23 cellular contexts compared by ENCODE assay signal in genomic region chr20:24764027-24764797, GRCh38.
DNase-seq lines count a peak whose midpoint lies in the region; ATAC-seq and TF ChIP-seq lines count a peak whose summit lies in the region.
"Had no signal": no experiment of that assay in that cellular context is flagged by ENCODE, and none has a peak within 500 bp of the region (broad histone marks: within the 10 kb centered on the region; RNA-seq: fewer than 3 reads in every experiment).

No MANE protein-coding gene starts in this region.

- H3K4me3 Mint-ChIP-seq in activated CD4-positive, alpha-beta T cell treated with anti-CD3 and anti-CD28 coated beads, Interleukin-2, amount 10 ng/mL, durations not matched to agents 24 days and 14 days, result no peak overlapping the region
- H3K4me3 Mint-ChIP-seq in type B pancreatic cell, result no peak overlapping the region
- H3K4me3 Mint-ChIP-seq in stimulated activated memory B cell treated with anti-CD40 and anti-IgM and Interleukin-4, amounts not matched to agents 10 μg/mL and 1 μg/mL and 100 μg/mL, for 72 hours, result no peak overlapping the region
- H3K4me3 Mint-ChIP-seq: CD8-positive, alpha-beta T cell had no signal

- no peaks in the 10 kb centered on the region for H3K9me3 Mint-ChIP-seq in activated CD4-positive, alpha-beta T cell treated with anti-CD3 and anti-CD28 coated beads, Interleukin-2, amount 10 ng/mL, durations not matched to agents 24 days and 14 days
- H3K9me3 Mint-ChIP-seq in type B pancreatic cell, result no peaks in the 10 kb centered on the region
- H3K9me3 Mint-ChIP-seq in stimulated activated memory B cell treated with anti-CD40 and anti-IgM and Interleukin-4, amounts not matched to agents 10 μg/mL and 1 μg/mL and 100 μg/mL, for 72 hours, result no peaks in the 10 kb centered on the region

- peaks cover 11% of the 10 kb centered on the region for H3K27me3 Mint-ChIP-seq in activated CD4-positive, alpha-beta T cell treated with anti-CD3 and anti-CD28 coated beads, Interleukin-2, amount 10 ng/mL, durations not matched to agents 24 days and 14 days
- H3K27me3 Mint-ChIP-seq in type B pancreatic cell, result no peaks in the 10 kb centered on the region
- peaks cover 6% of the 10 kb centered on the region for H3K27me3 Mint-ChIP-seq in stimulated activated memory B cell treated with anti-CD40 and anti-IgM and Interleukin-4, amounts not matched to agents 10 μg/mL and 1 μg/mL and 100 μg/mL, for 72 hours

- H3K4me3 ChIP-seq in gastroesophageal sphincter, result no peak overlapping the region

- peaks cover 5% of the 10 kb centered on the region for H3K27me3 ChIP-seq in gastroesophageal sphincter

- no peaks in the 10 kb centered on the region for H3K4me1 ChIP-seq in gastroesophageal sphincter

- no peak for ATAC-seq in gastroesophageal sphincter
- ATAC-seq in stimulated activated memory B cell treated with anti-CD40 and anti-IgM and Interleukin-4, amounts not matched to agents 10 μg/mL and 1 μg/mL and 100 μg/mL, for 72 hours, result no peak
- ATAC-seq: CD8-positive, alpha-beta T cell had no signal

- peak; percentile 2 for DNase-seq in activated CD4-positive, alpha-beta T cell treated with anti-CD3 and anti-CD28 coated beads for 1 hour
- no peak for DNase-seq in activated CD4-positive, alpha-beta T cell treated with anti-CD3 and anti-CD28 coated beads, Interleukin-2, amount 10 ng/mL, durations not matched to agents 24 days and 14 days
- DNase-seq in activated CD8-positive, alpha-beta memory T cell treated with anti-CD3 and anti-CD28 coated beads, Interleukin-2, amount 50 U/mL, for 48 hours, result peak; percentile 23
- DNase-seq in mesenteric fat pad (ENCODE audit: low spot score) (peak; percentile 82), type B pancreatic cell (ENCODE audit: extremely low spot score, unreplicated experiment) (peak; percentile 47)
- no peak for DNase-seq in NK-92 treated with Interleukin-12 subunit alpha and Interleukin-12 subunit beta, amount 100 ng/mL, for 24 hours (lab: John Stamatoyannopoulos, UW)
- DNase-seq: ACHN, C1 segment of cervical spinal cord, DMS153, GDM1, IMR-90, MV-4-11, NCI-H1105 treated with DMSO at 0.1 percent for 48 hours, NCI-H2029 treated with DMSO at 0.1 percent for 48 hours, NCI-H226, NCI-H510A treated with DMSO at 0.1 percent for 48 hours, NCI-H748 treated with DMSO at 0.1 percent for 48 hours, SHP77 treated with DMSO at 0.1 percent for 48 hours had no signal

- TF ChIP-seq CTCF in type B pancreatic cell (conservative IDR thresholded peaks at IDR 0.05), result no peak
- TF ChIP-seq CTCF in gastroesophageal sphincter (IDR thresholded peaks at IDR 0.05), result no peak

- no peak overlapping the region for H3K27ac ChIP-seq in gastroesophageal sphincter
- H3K27ac ChIP-seq: 22Rv1, RWPE1 had no signal

- H3K27ac Mint-ChIP-seq in activated CD4-positive, alpha-beta T cell treated with anti-CD3 and anti-CD28 coated beads, Interleukin-2, amount 10 ng/mL, durations not matched to agents 24 days and 14 days, result no peak overlapping the region
- no peak overlapping the region for H3K27ac Mint-ChIP-seq in type B pancreatic cell
- no peak overlapping the region for H3K27ac Mint-ChIP-seq in stimulated activated memory B cell treated with anti-CD40 and anti-IgM and Interleukin-4, amounts not matched to agents 10 μg/mL and 1 μg/mL and 100 μg/mL, for 72 hours
- H3K27ac Mint-ChIP-seq: CD8-positive, alpha-beta T cell had no signal

- no peaks in the 10 kb centered on the region for H3K4me1 Mint-ChIP-seq in activated CD4-positive, alpha-beta T cell treated with anti-CD3 and anti-CD28 coated beads, Interleukin-2, amount 10 ng/mL, durations not matched to agents 24 days and 14 days
- H3K4me1 Mint-ChIP-seq in type B pancreatic cell (ENCODE audit: unreplicated experiment), result peaks cover 12% of the 10 kb centered on the region
- H3K4me1 Mint-ChIP-seq in stimulated activated memory B cell treated with anti-CD40 and anti-IgM and Interleukin-4, amounts not matched to agents 10 μg/mL and 1 μg/mL and 100 μg/mL, for 72 hours, result peaks cover 15% of the 10 kb centered on the region

- intact Hi-C loops in activated CD4-positive, alpha-beta T cell treated with anti-CD3 and anti-CD28 coated beads, Interleukin-2, amount 10 ng/mL, durations not matched to agents 24 days and 14 days (cut with micrococcal nuclease), result no loop called here

- no peaks in the 10 kb centered on the region for H3K36me3 Mint-ChIP-seq in activated CD4-positive, alpha-beta T cell treated with anti-CD3 and anti-CD28 coated beads, Interleukin-2, amount 10 ng/mL, durations not matched to agents 24 days and 14 days (ENCODE audit: low read depth)
- no peaks in the 10 kb centered on the region for H3K36me3 Mint-ChIP-seq in type B pancreatic cell
- no peaks in the 10 kb centered on the region for H3K36me3 Mint-ChIP-seq in stimulated activated memory B cell treated with anti-CD40 and anti-IgM and Interleukin-4, amounts not matched to agents 10 μg/mL and 1 μg/mL and 100 μg/mL, for 72 hours
- H3K36me3 Mint-ChIP-seq: CD8-positive, alpha-beta T cell had no signal

- TF ChIP-seq EP300 in gastroesophageal sphincter (IDR thresholded peaks at IDR 0.05), result no peak

- TF ChIP-seq POLR2A in gastroesophageal sphincter (IDR thresholded peaks at IDR 0.05), result no peak

- peaks cover 0 to 14% (median 0%) of the 10 kb centered on the region in 3 donors for H3K9me3 ChIP-seq in gastroesophageal sphincter

- no peaks in the 10 kb centered on the region for H3K36me3 ChIP-seq in gastroesophageal sphincter

- 95% methylated on average over 3 of the region's 16 CpGs; no CpG with 5 or more reads in 1 of the 2 donors for WGBS in gastroesophageal sphincter (ENCODE audit: low coverage in 1 of 2), 2 donors

Comparison
In these comparisons a context has a peak if more than half of its experiments do, and no peak if none do; other contexts are left out.
1. DNase-seq: peak in activated CD4-positive, alpha-beta T cell treated with anti-CD3 and anti-CD28 coated beads for 1 hour (single experiment), activated CD8-positive, alpha-beta memory T cell treated with anti-CD3 and anti-CD28 coated beads, Interleukin-2, amount 50 U/mL, for 48 hours (single experiment), mesenteric fat pad (single experiment) and type B pancreatic cell (single experiment); none in activated CD4-positive, alpha-beta T cell treated with anti-CD3 and anti-CD28 coated beads, Interleukin-2, amount 10 ng/mL, durations not matched to agents 24 days and 14 days (single experiment) and NK-92 treated with Interleukin-12 subunit alpha and Interleukin-12 subunit beta, amount 100 ng/mL, for 24 hours (single experiment).